Comparison of ENCODE assay signal across 17 cellular contexts in genomic region chr15:44715797-44716334, GRCh38. TPM values are rescaled to one million over a fixed set of nuclear protein-coding genes. Genes with fewer than 3 reads are reported as not detected.
DNase-seq lines count a peak whose midpoint lies in the region; ATAC-seq, FAIRE-seq and TF ChIP-seq lines count a peak whose summit lies in the region.
"Had no signal": no experiment of that assay in that cellular context is flagged by ENCODE, and none has a peak within 500 bp of the region (broad histone marks: within the 10 kb centered on the region; RNA-seq: fewer than 3 reads in every experiment).

No MANE protein-coding gene starts in this region.

- no TSS peak for BruUV-seq in OCI-LY7 (replicated peaks; lab: Mats Ljungman, UMichigan)

- peak overlapping the region in 6 of 10 donors; percentile 88 to 95 (median 90) for H3K4me3 ChIP-seq in heart right ventricle
- H3K4me3 ChIP-seq in OCI-LY7 (ENCODE audit: low read depth, low read length, poor library complexity, severe bottlenecking): no peak overlapping the region
- peak overlapping the region in 4 of 5 donors; percentile 4 to 98 (median 56) for H3K4me3 ChIP-seq in subcutaneous abdominal adipose tissue (ENCODE audit: low read depth in 1 of 5, low read length in 5 of 5)
- H3K4me3 ChIP-seq in pancreas: no peak overlapping the region

- H2AFZ ChIP-seq in OCI-LY7 (ENCODE audit: low read length): no peak overlapping the region

- POLR2A ChIA-PET in OCI-LY7 (lab: Charles Lee): interaction anchor here (0.5 to 9.5 kb wide), 5 partner anchors 13 to 1856 kb away, joined by 3 to 116 read pairs (median 3); partner anchors contain the start of gene TRIM69

- peak overlapping the region; percentile 92 for H3K4me2 ChIP-seq in OCI-LY7 (ENCODE audit: low read length)

- H3K27ac Mint-ChIP-seq in endothelial cell (ENCODE audit: unreplicated experiment): no peak overlapping the region
- H3K27ac Mint-ChIP-seq: progenitor cell of endocrine pancreas had no signal

- intact Hi-C loops in heart right ventricle (cut with DNase I): no loop called here
- intact Hi-C loops in Right ventricle myocardium superior (cut with DNase I): no loop called here
- intact Hi-C loops in OCI-LY7 (cut with micrococcal nuclease; ENCODE audit: unreplicated experiment): no loop called here
- intact Hi-C loops in pancreas (cut with DNase I): no loop called here

- H3K27me3 Mint-ChIP-seq in endothelial cell (ENCODE audit: unreplicated experiment): peaks cover 2% of the 10 kb centered on the region

- H3K4me1 ChIP-seq in heart right ventricle: peaks cover 5 to 77% (median 43%) of the 10 kb centered on the region in 9 donors
- H3K4me1 ChIP-seq in OCI-LY7 (ENCODE audit: insufficient read depth, low read length, poor library complexity, severe bottlenecking): peaks cover 77% of the 10 kb centered on the region
- peaks cover 9 to 48% (median 26%) of the 10 kb centered on the region in 5 donors for H3K4me1 ChIP-seq in subcutaneous abdominal adipose tissue (ENCODE audit: control insufficient read depth in 5 of 5, insufficient read depth in 5 of 5, low read length in 5 of 5)
- peaks cover 0 to 9% (median 8%) of the 10 kb centered on the region in 3 donors for H3K4me1 ChIP-seq in pancreas

- no peak for TF ChIP-seq CTCF in heart right ventricle (IDR thresholded peaks at IDR 0.05)
- TF ChIP-seq CTCF in OCI-LY7 (conservative IDR thresholded peaks at IDR 0.05; ENCODE audit: low read length): no peak
- no peak for TF ChIP-seq CTCF in endothelial cell (IDR thresholded peaks at IDR 0.05; ENCODE audit: unreplicated experiment)
- no peak for TF ChIP-seq CTCF in pancreas (IDR thresholded peaks at IDR 0.05)

- peaks cover 32% of the 10 kb centered on the region for H3K36me3 Mint-ChIP-seq in endothelial cell (ENCODE audit: low read depth, unreplicated experiment)

- peaks cover 0 to 79% (median 37%) of the 10 kb centered on the region in 9 donors for H3K36me3 ChIP-seq in heart right ventricle
- peaks cover 88% of the 10 kb centered on the region for H3K36me3 ChIP-seq in OCI-LY7 (ENCODE audit: insufficient read depth, low read length)
- H3K36me3 ChIP-seq in subcutaneous abdominal adipose tissue (ENCODE audit: control insufficient read depth in 5 of 5, insufficient read depth in 5 of 5, low read length in 5 of 5): peaks cover 40 to 47% (median 41%) of the 10 kb centered on the region in 5 donors
- H3K36me3 ChIP-seq in pancreas: peaks cover 6 to 32% (median 12%) of the 10 kb centered on the region in 3 donors

- peak overlapping the region in 2 of 5 donors; percentile 4 to 32 for H3K9ac ChIP-seq in subcutaneous abdominal adipose tissue (ENCODE audit: low read length in 5 of 5)

- no peak for FAIRE-seq in pancreas (lab: Jason Lieb, UNC)

- CTCF ChIA-PET in OCI-LY7 (lab: Charles Lee; ENCODE audit: unreplicated experiment): no interaction called here

- ATAC-seq in heart right ventricle (no peak), Right ventricle myocardium superior (ENCODE audit: poor library complexity) (no peak), GM18873 (IDR thresholded peaks at IDR 0.05; ENCODE audit: low FRiP score, unreplicated experiment) (no peak), pancreas (no peak)
- ATAC-seq: SK-N-SH treated with all-trans-retinoic acid at 6 μM for 48 hours had no signal

- H3K9me3 ChIP-seq in heart right ventricle (no peaks in the 10 kb centered on the region), OCI-LY7 (ENCODE audit: low read length) (no peaks in the 10 kb centered on the region), subcutaneous abdominal adipose tissue (ENCODE audit: control insufficient read depth in 5 of 5, low read length in 5 of 5) (no peaks in the 10 kb centered on the region), pancreas (no peaks in the 10 kb centered on the region)

- no peaks in the 10 kb centered on the region for H3K9me2 ChIP-seq in OCI-LY7 (ENCODE audit: insufficient read depth, low read length)

- no peaks in the 10 kb centered on the region for H3K27me3 ChIP-seq in heart right ventricle
- H3K27me3 ChIP-seq in subcutaneous abdominal adipose tissue (ENCODE audit: control insufficient read depth in 5 of 5, insufficient read depth in 4 of 5, low read length in 5 of 5): no peaks in the 10 kb centered on the region
- H3K27me3 ChIP-seq in pancreas: no peaks in the 10 kb centered on the region

- DNase-seq in heart right ventricle (no peak), Right ventricle myocardium superior (no peak), OCI-LY7 (ENCODE audit: low spot score) (no peak), endothelial cell (ENCODE audit: low spot score) (no peak), pancreas (no peak), mucosa of gallbladder (ENCODE audit: low spot score) (no peak)
- DNase-seq: activated CD4-positive, alpha-beta T cell treated with anti-CD3 and anti-CD28 coated beads for 4 hours; amygdala; cortex of kidney; H7; NCI-H2171; stimulated activated CD4-positive, alpha-beta T cell treated with anti-CD3 and anti-CD28 coated beads, Interleukin-4, amount 100 ng/mL, for 1 hour; stimulated activated naive CD4-positive, alpha-beta T cell treated with Interleukin-2 at 50 U/mL for 16 hours had no signal

- H4K20me1 ChIP-seq in OCI-LY7 (ENCODE audit: insufficient read depth, low read length): peaks cover 39% of the 10 kb centered on the region

- WGBS in heart right ventricle, 2 donors: 56 to 60% methylated on average over 2 of the region's 2 CpGs
- WGBS in pancreas, 2 donors: 79 to 85% methylated on average over 2 of the region's 2 CpGs

- H3K27ac ChIP-seq in heart right ventricle: peak overlapping the region in 9 of 10 donors; percentile 1 to 100 (median 38)
- peak overlapping the region; percentile 4 for H3K27ac ChIP-seq in OCI-LY7 (ENCODE audit: low read depth, low read length, poor library complexity, severe bottlenecking)
- peak overlapping the region; percentile 47 for H3K27ac ChIP-seq in subcutaneous abdominal adipose tissue (ENCODE audit: low read depth, low read length)
- no peak overlapping the region for H3K27ac ChIP-seq in pancreas

- no peaks in the 10 kb centered on the region for H3K9me3 Mint-ChIP-seq in endothelial cell (ENCODE audit: unreplicated experiment)

- peaks cover 17% of the 10 kb centered on the region for H3K4me1 Mint-ChIP-seq in endothelial cell (ENCODE audit: unreplicated experiment)

- H3K4me3 Mint-ChIP-seq in endothelial cell (ENCODE audit: unreplicated experiment): peak overlapping the region; percentile 32

- H3K79me2 ChIP-seq in OCI-LY7 (ENCODE audit: insufficient read depth, low read depth, low read length): peaks cover 56% of the 10 kb centered on the region

RNA-seq across cellular contexts. Expression of gene B2M, which starts 4.5 kb away (rescaled TPM):
- total RNA-seq in heart right ventricle: 1,000 to 10,000 TPM in 6 of 10 donors, 100 to 1,000 TPM in 4; 782 to 5,382 (median 1,085) TPM
- 1,000 to 10,000 TPM in 1 of 2 donors, 100 to 1,000 TPM in 1; 833 to 1,897 TPM for polyA plus RNA-seq in heart right ventricle
- total RNA-seq in Right ventricle myocardium superior: 1,025 TPM
- 1,738 and 1,761 TPM in 2 replicates for total RNA-seq in OCI-LY7 (2014; rRNA removed; shearing (Covaris generic))
- 1,161 and 1,369 TPM in 2 replicates for total RNA-seq in OCI-LY7 (2022)
- total RNA-seq in endothelial cell (ENCODE audit: unreplicated experiment): 546 TPM
- total RNA-seq in pancreas: 1,000 to 10,000 TPM in 2 of 6 donors, 100 to 1,000 TPM in 4; 209 to 1,305 (median 374) TPM
- polyA plus RNA-seq in pancreas: 1,000 to 10,000 TPM in 1 of 2 donors, 100 to 1,000 TPM in 1; 443 to 1,072 TPM
- 2,061 TPM for total RNA-seq in mucosa of gallbladder

RNA-seq across cellular contexts. Expression of gene PATL2, which starts 4.7 kb away (rescaled TPM):
- total RNA-seq in heart right ventricle: 1 to 10 TPM in 9 of 10 donors, under 1 TPM in 1; 0.77 to 8.6 (median 3.1) TPM
- polyA plus RNA-seq in heart right ventricle: 1 to 10 TPM in 1 of 2 donors, under 1 TPM in 1; 0.33 to 2.1 TPM
- total RNA-seq in Right ventricle myocardium superior: 3.2 TPM
- total RNA-seq in OCI-LY7 (2014; rRNA removed; shearing (Covaris generic)): 1.1 and 4.8 TPM in 2 replicates
- 8.6 and 8.8 TPM in 2 replicates for total RNA-seq in OCI-LY7 (2022)
- total RNA-seq in endothelial cell (ENCODE audit: unreplicated experiment): 0.69 TPM
- under 1 TPM; 0.24 to 0.93 (median 0.45) TPM for total RNA-seq in pancreas
- 1 to 10 TPM in 1 of 2 donors, under 1 TPM in 1; 0.80 to 1.6 TPM for polyA plus RNA-seq in pancreas
- total RNA-seq in mucosa of gallbladder: 2.2 TPM
- total RNA-seq: progenitor cell of endocrine pancreas had no signal

RNA-seq across cellular contexts. Expression of gene TRIM69, which starts 20.5 kb away (rescaled TPM):
- 100 to 1,000 TPM in 1 of 10 donors, 10 to 100 TPM in 9; 58.3 to 146 (median 70.4) TPM for total RNA-seq in heart right ventricle
- 10 to 100 TPM; 25.2 to 35.0 TPM for polyA plus RNA-seq in heart right ventricle
- total RNA-seq in Right ventricle myocardium superior: 53.9 TPM
- total RNA-seq in OCI-LY7 (2014; rRNA removed; shearing (Covaris generic)): 9.8 and 16.3 TPM in 2 replicates
- total RNA-seq in OCI-LY7 (2022): 29.1 and 33.7 TPM in 2 replicates
- total RNA-seq in endothelial cell (ENCODE audit: unreplicated experiment): 13.4 TPM
- total RNA-seq in pancreas: 10 to 100 TPM in 1 of 6 donors, 1 to 10 TPM in 5; 2.4 to 15.8 (median 4.5) TPM
- 1 to 10 TPM; 4.3 to 5.7 TPM for polyA plus RNA-seq in pancreas
- total RNA-seq in mucosa of gallbladder: 29.8 TPM

RNA-seq across cellular contexts. Expression of gene SPG11, which starts 52.4 kb away (rescaled TPM):
- 10 to 100 TPM; 43.6 to 63.4 (median 52.7) TPM for total RNA-seq in heart right ventricle
- 10 to 100 TPM; 17.4 to 43.7 TPM for polyA plus RNA-seq in heart right ventricle
- 43.8 TPM for total RNA-seq in Right ventricle myocardium superior
- 65.2 and 69.1 TPM in 2 replicates for total RNA-seq in OCI-LY7 (2014; rRNA removed; shearing (Covaris generic))
- 92.8 and 126 TPM in 2 replicates for total RNA-seq in OCI-LY7 (2022)
- total RNA-seq in endothelial cell (ENCODE audit: unreplicated experiment): 37.1 TPM
- total RNA-seq in pancreas: 10 to 100 TPM; 28.5 to 61.1 (median 38.0) TPM
- polyA plus RNA-seq in pancreas: 10 to 100 TPM; 21.6 to 31.1 TPM
- 96.3 TPM for total RNA-seq in mucosa of gallbladder

Comparison
In these comparisons a context has a peak if more than half of its experiments do, and no peak if none do; other contexts are left out.
1. H3K27ac ChIP-seq: peak in heart right ventricle (9 of 10), OCI-LY7 (single experiment) and subcutaneous abdominal adipose tissue (single experiment); none in pancreas (0 of 4).
2. H3K4me3 ChIP-seq: peak in heart right ventricle (6 of 10) and subcutaneous abdominal adipose tissue (4 of 5); none in OCI-LY7 (single experiment) and pancreas (0 of 4).